Comparison of ENCODE assay signal across 8 cellular contexts in genomic region chr1:204516180-204516879, GRCh38. TPM values are rescaled to one million over a fixed set of nuclear protein-coding genes. Genes with fewer than 3 reads are reported as not detected.
DNase-seq lines count a peak whose midpoint lies in the region; ATAC-seq and TF ChIP-seq lines count a peak whose summit lies in the region.

TSS of gene MDM4 (plus strand) at chr1:204516406. CDS start at chr1:204525519, 9,113 bp downstream.

- TF ChIP-seq CTCF in HFF-Myc (IDR thresholded peaks at IDR 0.05; ENCODE audit: low read depth, low read length, missing control alignments) (no peak), foreskin keratinocyte (conservative IDR thresholded peaks at IDR 0.05) (peak; percentile 22)

- ATAC-seq in foreskin keratinocyte, result peak; percentile 93

- peaks cover 8% of the 10 kb centered on the region; the same call in 1 of the 2 replicates for H3K36me3 ChIP-seq in SJCRH30
- H3K36me3 ChIP-seq in neuron (ENCODE audit: insufficient read depth, low read length), result peaks cover 20% of the 10 kb centered on the region

- peaks cover 16% of the 10 kb centered on the region for H3K4me1 ChIP-seq in SJCRH30
- H3K4me1 ChIP-seq in foreskin keratinocyte, result peaks cover 12% of the 10 kb centered on the region
- peaks cover 12% of the 10 kb centered on the region for H3K4me1 ChIP-seq in neuron (ENCODE audit: insufficient read depth, low read length)

- H3K4me3 ChIP-seq in HFF-Myc (replicated peaks; ENCODE audit: low read depth, low read length) (peak within 1 kb of the TSS; percentile 96), SJCRH30 (peak within 1 kb of the TSS; percentile 86), neuron (ENCODE audit: low read length) (peak within 1 kb of the TSS; percentile 72)

- peak within 1 kb of the TSS; percentile 92 for H3K27ac ChIP-seq in SJCRH30
- peak within 1 kb of the TSS; percentile 77 for H3K27ac ChIP-seq in foreskin keratinocyte

- H3K9me3 ChIP-seq in SJCRH30 (replicated peaks), result no peaks in the 10 kb centered on the region
- H3K9me3 ChIP-seq in neuron (ENCODE audit: low read length), result no peaks in the 10 kb centered on the region

- H3K27me3 ChIP-seq in SJCRH30 (no peaks in the 10 kb centered on the region), foreskin keratinocyte (no peaks in the 10 kb centered on the region), neuron (ENCODE audit: insufficient read depth, low read length) (no peaks in the 10 kb centered on the region)

- peak within 1 kb of the TSS; percentile 90 for H2AFZ ChIP-seq in neuron (ENCODE audit: low read depth, low read length)

- peak; percentile 98 for DNase-seq in GF-D8 (lab: John Stamatoyannopoulos, UW)
- peak; percentile 90 for DNase-seq in HFF-Myc (ENCODE audit: extremely low read depth, low read depth)
- DNase-seq in MV-4-11 (lab: John Stamatoyannopoulos, UW), result peak; percentile 97
- DNase-seq in SJCRH30, result peak; percentile 97 to 99
- peak; percentile 93 for DNase-seq in activated gamma-delta T cell treated with Interleukin-2 at 50 U/mL for 16 hours
- DNase-seq in foreskin keratinocyte, result peak; percentile 90 to 96
- DNase-seq in stromal cell of bone marrow (ENCODE audit: low read depth), result peak; percentile 94

RNA-seq across cellular contexts. Expression of gene MDM4, which starts in this region (rescaled TPM):
- total RNA-seq in SJCRH30 (2014; rRNA removed; shearing (Covaris generic)), result 26.6 and 41.2 TPM in 2 replicates
- total RNA-seq in foreskin keratinocyte, result 14.7 and 15.2 TPM in 2 replicates
- 3.1 and 3.6 TPM in 2 replicates for polyA plus RNA-seq in foreskin keratinocyte

Comparison
In these comparisons a context has a peak if more than half of its experiments do, and no peak if none do; other contexts are left out.
1. Peak in every context shown above with its lines: DNase-seq, ATAC-seq, H3K4me3 ChIP-seq and H3K27ac ChIP-seq.